Comparison of ENCODE assay signal across 8 cellular contexts in the genomic region with DNA sequence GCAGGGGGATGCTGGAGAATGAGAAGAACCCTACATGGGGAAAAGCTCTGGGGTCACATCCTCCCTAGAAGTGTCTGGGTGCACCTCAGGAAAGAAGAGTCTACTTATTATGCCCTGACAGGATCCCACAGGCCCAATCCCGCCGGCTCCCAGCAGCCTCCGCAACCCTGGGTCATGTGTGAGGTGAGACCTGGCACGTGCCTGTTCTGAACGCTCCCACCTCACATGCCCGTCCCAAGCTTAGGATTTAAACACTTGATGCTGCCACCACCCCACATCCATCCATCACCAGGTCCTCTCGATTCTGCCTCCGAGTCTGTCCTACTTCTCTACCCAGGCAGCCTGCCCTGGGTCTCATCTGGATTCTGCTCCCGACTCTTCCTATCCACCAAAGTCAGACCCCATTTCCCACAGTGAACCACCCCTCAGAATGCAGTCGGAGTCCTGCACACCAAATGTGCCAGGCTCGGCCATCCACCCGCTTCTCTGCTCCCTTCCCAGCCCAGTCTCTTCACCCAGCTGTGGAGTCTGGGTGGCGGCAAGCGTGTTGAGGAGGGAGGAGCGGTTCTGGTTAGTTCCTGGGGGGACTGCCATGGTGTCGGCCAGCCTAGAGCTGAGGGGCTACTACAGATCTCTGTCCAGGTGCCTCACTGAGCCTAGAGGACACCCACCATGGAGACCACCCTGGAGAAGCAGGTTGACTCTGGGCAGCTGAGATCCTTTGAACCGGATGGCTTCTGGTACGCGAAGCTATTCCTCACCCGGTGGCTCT. TPM values are rescaled to one million over a fixed set of nuclear protein-coding genes. Genes with fewer than 3 reads are reported as not detected.
DNase-seq lines count a peak whose midpoint lies in the region; ATAC-seq, FAIRE-seq and TF ChIP-seq lines count a peak whose summit lies in the region.

No MANE protein-coding gene starts in this region.

- H3K4me3 Mint-ChIP-seq in activated T-cell treated with anti-CD3 and anti-CD28 coated beads, Interleukin-2, amount 50 U/mL, for 72 hours = peak overlapping the region in 1 of 2 donors; percentile 44
- peak overlapping the region; percentile 10 for H3K4me3 Mint-ChIP-seq in stimulated activated naive CD8-positive, alpha-beta T cell treated with anti-CD3 and anti-CD28 coated beads, Interleukin-15, Interleukin-2, amounts not matched to agents 100 ng/mL and 50 ng/mL, for 24 hours
- H3K4me3 Mint-ChIP-seq in glutamatergic neuron (ENCODE audit: unreplicated experiment) = no peak overlapping the region

- H3K9me3 ChIP-seq in kidney (ENCODE audit: control insufficient read depth in 1 of 2, low read length in 2 of 2) = no peaks in the 10 kb centered on the region

- FAIRE-seq in kidney (lab: Jason Lieb, UNC) (no peak), RCC 7860 (lab: Jason Lieb, UNC) (no peak)

- peak; percentile 2 for DNase-seq in activated CD4-positive, alpha-beta T cell treated with anti-CD3 and anti-CD28 coated beads for 48 hours
- DNase-seq in activated CD4-positive, alpha-beta T cell treated with anti-CD3 and anti-CD28 coated beads for 4 hours = no peak
- no peak for DNase-seq in activated T-cell treated with anti-CD3 and anti-CD28 coated beads, Interleukin-2, amount 50 U/mL, for 72 hours
- peak; percentile 68 for DNase-seq in kidney
- DNase-seq in glutamatergic neuron = no peak
- no peak for DNase-seq in RCC 7860 (ENCODE audit: low spot score)
- DNase-seq in NCI-H146 (lab: John Stamatoyannopoulos, UW) = no peak

- ATAC-seq in activated T-cell treated with anti-CD3 and anti-CD28 coated beads, Interleukin-2, amount 50 U/mL, for 72 hours (replicated peaks in 1 of 2) = no peak

- TF ChIP-seq CTCF in kidney (IDR thresholded peaks at IDR 0.05; ENCODE audit: borderline replicate concordance, extremely low read depth, insufficient read depth) = no peak
- TF ChIP-seq CTCF in glutamatergic neuron (IDR thresholded peaks at IDR 0.05; ENCODE audit: partially characterized antibody, unreplicated experiment) = no peak

- H3K27ac ChIP-seq in kidney (ENCODE audit: low read depth in 2 of 2, low read length in 2 of 2) = no peak overlapping the region

- H3K27me3 Mint-ChIP-seq in activated T-cell treated with anti-CD3 and anti-CD28 coated beads, Interleukin-2, amount 50 U/mL, for 72 hours (ENCODE audit: low read depth) = no peaks in the 10 kb centered on the region
- no peaks in the 10 kb centered on the region for H3K27me3 Mint-ChIP-seq in stimulated activated naive CD8-positive, alpha-beta T cell treated with anti-CD3 and anti-CD28 coated beads, Interleukin-15, Interleukin-2, amounts not matched to agents 100 ng/mL and 50 ng/mL, for 24 hours
- H3K27me3 Mint-ChIP-seq in glutamatergic neuron (ENCODE audit: unreplicated experiment) = peaks cover 5% of the 10 kb centered on the region

- H3K4me1 Mint-ChIP-seq in activated T-cell treated with anti-CD3 and anti-CD28 coated beads, Interleukin-2, amount 50 U/mL, for 72 hours (ENCODE audit: low read depth) = peaks cover 95% of the 10 kb centered on the region
- H3K4me1 Mint-ChIP-seq in stimulated activated naive CD8-positive, alpha-beta T cell treated with anti-CD3 and anti-CD28 coated beads, Interleukin-15, Interleukin-2, amounts not matched to agents 100 ng/mL and 50 ng/mL, for 24 hours (ENCODE audit: low read depth) = peaks cover 100% of the 10 kb centered on the region
- peaks cover 2% of the 10 kb centered on the region for H3K4me1 Mint-ChIP-seq in glutamatergic neuron (ENCODE audit: low read depth, unreplicated experiment)

- H3K4me3 ChIP-seq in kidney (ENCODE audit: low read length in 2 of 2) = no peak overlapping the region

- peaks cover 6 to 12% of the 10 kb centered on the region in 2 donors for H3K36me3 Mint-ChIP-seq in activated T-cell treated with anti-CD3 and anti-CD28 coated beads, Interleukin-2, amount 50 U/mL, for 72 hours (ENCODE audit: insufficient read depth in 2 of 2)
- H3K36me3 Mint-ChIP-seq in stimulated activated naive CD8-positive, alpha-beta T cell treated with anti-CD3 and anti-CD28 coated beads, Interleukin-15, Interleukin-2, amounts not matched to agents 100 ng/mL and 50 ng/mL, for 24 hours (ENCODE audit: low read depth) = peaks cover 67% of the 10 kb centered on the region
- peaks cover 3% of the 10 kb centered on the region for H3K36me3 Mint-ChIP-seq in glutamatergic neuron (ENCODE audit: unreplicated experiment)

- no peaks in the 10 kb centered on the region for H3K9me3 Mint-ChIP-seq in activated T-cell treated with anti-CD3 and anti-CD28 coated beads, Interleukin-2, amount 50 U/mL, for 72 hours
- no peaks in the 10 kb centered on the region for H3K9me3 Mint-ChIP-seq in stimulated activated naive CD8-positive, alpha-beta T cell treated with anti-CD3 and anti-CD28 coated beads, Interleukin-15, Interleukin-2, amounts not matched to agents 100 ng/mL and 50 ng/mL, for 24 hours
- H3K9me3 Mint-ChIP-seq in glutamatergic neuron (ENCODE audit: unreplicated experiment) = peaks cover 2% of the 10 kb centered on the region

- H3K27ac Mint-ChIP-seq in activated T-cell treated with anti-CD3 and anti-CD28 coated beads, Interleukin-2, amount 50 U/mL, for 72 hours = peak overlapping the region; percentile 43
- H3K27ac Mint-ChIP-seq in stimulated activated naive CD8-positive, alpha-beta T cell treated with anti-CD3 and anti-CD28 coated beads, Interleukin-15, Interleukin-2, amounts not matched to agents 100 ng/mL and 50 ng/mL, for 24 hours = peak overlapping the region; percentile 77
- no peak overlapping the region for H3K27ac Mint-ChIP-seq in glutamatergic neuron (ENCODE audit: unreplicated experiment)

- H3K4me1 ChIP-seq in kidney (ENCODE audit: control insufficient read depth in 1 of 2, insufficient read depth in 1 of 2, low read depth in 1 of 2, low read length in 2 of 2) = peaks cover 19 to 31% of the 10 kb centered on the region in 2 donors

- intact Hi-C loops in kidney (cut with DNase I) = no loop called here

- H3K36me3 ChIP-seq in kidney (ENCODE audit: control insufficient read depth in 1 of 2, insufficient read depth in 2 of 2, low read length in 2 of 2) = peaks cover 0 to 5% of the 10 kb centered on the region in 2 donors

- H3K9ac ChIP-seq in kidney (ENCODE audit: low read length in 2 of 2) = no peak overlapping the region

RNA-seq across cellular contexts. Expression of gene SLC2A1, which starts 23.9 kb away (rescaled TPM):
- total RNA-seq in activated T-cell treated with anti-CD3 and anti-CD28 coated beads, Interleukin-2, amount 50 U/mL, for 72 hours = 10 to 100 TPM; 41.7 to 51.9 TPM
- total RNA-seq in kidney = 55.9 TPM
- polyA plus RNA-seq in kidney (ENCODE audit: insufficient read depth, low read depth, low replicate concordance) = 28.6 TPM
- 25.0 TPM for total RNA-seq in glutamatergic neuron (ENCODE audit: unreplicated experiment)

Comparison
In these comparisons a context has a peak if more than half of its experiments do, and no peak if none do; other contexts are left out.
1. DNase-seq: peak in activated CD4-positive, alpha-beta T cell treated with anti-CD3 and anti-CD28 coated beads for 48 hours (single experiment) and kidney (single experiment); none in activated CD4-positive, alpha-beta T cell treated with anti-CD3 and anti-CD28 coated beads for 4 hours (0 of 2), activated T-cell treated with anti-CD3 and anti-CD28 coated beads, Interleukin-2, amount 50 U/mL, for 72 hours (0 of 2), glutamatergic neuron (single experiment), RCC 7860 (single experiment) and NCI-H146 (single experiment).